8 cellular contexts compared by ENCODE assay signal in the genomic region with DNA sequence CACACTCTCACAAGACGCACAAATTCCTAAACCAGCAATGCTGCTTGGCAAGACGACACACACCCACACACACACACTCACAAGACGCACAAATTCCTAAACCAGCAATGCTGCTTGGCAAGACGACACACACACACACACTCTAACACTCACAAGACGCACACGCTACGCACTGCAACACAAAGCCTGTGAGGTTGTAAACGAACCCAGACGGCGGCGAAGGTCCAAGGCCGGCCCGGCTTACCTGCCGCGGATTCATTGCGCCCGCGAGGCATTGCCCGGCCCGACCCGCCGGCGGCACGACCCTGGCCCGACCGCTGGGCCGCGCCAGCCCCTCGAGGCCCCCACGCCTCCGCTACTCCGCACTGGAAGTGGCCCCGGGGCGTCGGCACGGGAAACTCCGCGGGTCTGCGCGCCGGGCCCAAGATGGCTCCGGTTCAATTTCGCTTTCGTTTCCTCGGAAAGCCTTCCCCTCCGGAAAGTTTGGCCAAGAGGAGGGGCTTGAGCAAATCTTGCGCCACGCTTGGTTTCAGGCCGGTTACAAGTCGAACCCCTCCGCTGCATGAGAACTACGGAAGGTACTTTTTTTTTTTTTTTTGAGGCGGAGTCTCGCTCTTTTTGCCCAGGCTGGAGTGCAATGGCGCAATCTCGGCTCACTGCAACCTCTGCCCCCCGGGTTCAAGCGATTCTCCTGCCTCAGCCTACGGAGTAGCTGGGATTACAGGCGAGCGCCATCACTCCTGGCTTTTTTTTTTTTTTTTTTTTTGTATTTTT. TPM values are rescaled to one million over a fixed set of nuclear protein-coding genes. Genes with fewer than 3 reads are reported as not detected.
DNase-seq lines count a peak whose midpoint lies in the region; ATAC-seq and TF ChIP-seq lines count a peak whose summit lies in the region.

A gene with protein sequence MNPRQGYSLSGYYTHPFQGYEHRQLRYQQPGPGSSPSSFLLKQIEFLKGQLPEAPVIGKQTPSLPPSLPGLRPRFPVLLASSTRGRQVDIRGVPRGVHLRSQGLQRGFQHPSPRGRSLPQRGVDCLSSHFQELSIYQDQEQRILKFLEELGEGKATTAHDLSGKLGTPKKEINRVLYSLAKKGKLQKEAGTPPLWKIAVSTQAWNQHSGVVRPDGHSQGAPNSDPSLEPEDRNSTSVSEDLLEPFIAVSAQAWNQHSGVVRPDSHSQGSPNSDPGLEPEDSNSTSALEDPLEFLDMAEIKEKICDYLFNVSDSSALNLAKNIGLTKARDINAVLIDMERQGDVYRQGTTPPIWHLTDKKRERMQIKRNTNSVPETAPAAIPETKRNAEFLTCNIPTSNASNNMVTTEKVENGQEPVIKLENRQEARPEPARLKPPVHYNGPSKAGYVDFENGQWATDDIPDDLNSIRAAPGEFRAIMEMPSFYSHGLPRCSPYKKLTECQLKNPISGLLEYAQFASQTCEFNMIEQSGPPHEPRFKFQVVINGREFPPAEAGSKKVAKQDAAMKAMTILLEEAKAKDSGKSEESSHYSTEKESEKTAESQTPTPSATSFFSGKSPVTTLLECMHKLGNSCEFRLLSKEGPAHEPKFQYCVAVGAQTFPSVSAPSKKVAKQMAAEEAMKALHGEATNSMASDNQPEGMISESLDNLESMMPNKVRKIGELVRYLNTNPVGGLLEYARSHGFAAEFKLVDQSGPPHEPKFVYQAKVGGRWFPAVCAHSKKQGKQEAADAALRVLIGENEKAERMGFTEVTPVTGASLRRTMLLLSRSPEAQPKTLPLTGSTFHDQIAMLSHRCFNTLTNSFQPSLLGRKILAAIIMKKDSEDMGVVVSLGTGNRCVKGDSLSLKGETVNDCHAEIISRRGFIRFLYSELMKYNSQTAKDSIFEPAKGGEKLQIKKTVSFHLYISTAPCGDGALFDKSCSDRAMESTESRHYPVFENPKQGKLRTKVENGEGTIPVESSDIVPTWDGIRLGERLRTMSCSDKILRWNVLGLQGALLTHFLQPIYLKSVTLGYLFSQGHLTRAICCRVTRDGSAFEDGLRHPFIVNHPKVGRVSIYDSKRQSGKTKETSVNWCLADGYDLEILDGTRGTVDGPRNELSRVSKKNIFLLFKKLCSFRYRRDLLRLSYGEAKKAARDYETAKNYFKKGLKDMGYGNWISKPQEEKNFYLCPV (minus strand): TSS at position 439 of the 774 bp plus-strand sequence. CDS start 180 bp downstream, at position 259.

- peak within 1 kb of the TSS; percentile 90 to 99 for H3K27ac Mint-ChIP-seq in stimulated activated naive CD8-positive, alpha-beta T cell treated with anti-CD3 and anti-CD28 coated beads, Interleukin-15, amount 100 ng/mL, for 72 hours

- H3K9ac ChIP-seq in KMS-11, result peak within 1 kb of the TSS; percentile 96
- peak within 1 kb of the TSS; percentile 79 for H3K9ac ChIP-seq in neural cell (ENCODE audit: low read length)

- no peak for TF ChIP-seq EP300 in neural cell (conservative IDR thresholded peaks at IDR 0.05; ENCODE audit: poor library complexity, severe bottlenecking)

- H3K27ac ChIP-seq in KMS-11 (peak within 1 kb of the TSS; percentile 89), neural cell (ENCODE audit: low read length) (peak within 1 kb of the TSS; percentile 54)

- H3K9me2 ChIP-seq in neural cell (ENCODE audit: insufficient read depth, low read length), result no peaks in the 10 kb centered on the region

- peak; percentile 75 for ATAC-seq in GM21723 (IDR thresholded peaks at IDR 0.05; ENCODE audit: unreplicated experiment)
- ATAC-seq in stimulated activated naive CD8-positive, alpha-beta T cell treated with anti-CD3 and anti-CD28 coated beads, Interleukin-15, amount 100 ng/mL, for 72 hours, result peak; percentile 83

- H3K4me2 ChIP-seq in KMS-11 (peak within 1 kb of the TSS; percentile 96), neural cell (ENCODE audit: low read length) (peak within 1 kb of the TSS; percentile 75)

- H3K27me3 ChIP-seq in KMS-11 (ENCODE audit: insufficient read depth, low read depth), result no peaks in the 10 kb centered on the region
- no peaks in the 10 kb centered on the region for H3K27me3 ChIP-seq in neural cell (ENCODE audit: insufficient read depth, low read depth, low read length)

- H3K9me3 ChIP-seq in neural cell (ENCODE audit: low read length), result no peaks in the 10 kb centered on the region

- no peaks in the 10 kb centered on the region for H3K27me3 Mint-ChIP-seq in stimulated activated naive CD8-positive, alpha-beta T cell treated with anti-CD3 and anti-CD28 coated beads, Interleukin-15, amount 100 ng/mL, for 72 hours

- DNase-seq in DMS53 (lab: John Stamatoyannopoulos, UW) (peak; percentile 89), SHP77 (lab: John Stamatoyannopoulos, UW) (peak; percentile 56 to 65), fibroblast of the aortic adventitia (ENCODE audit: low read depth) (peak; percentile 99)
- DNase-seq in activated T-helper 9 cell treated with anti-CD3 and anti-CD28 coated beads, Interleukin-2, amount 50 U/mL, for 16 hours (ENCODE audit: low read depth), result peak; percentile 87
- DNase-seq in stimulated activated naive CD8-positive, alpha-beta T cell treated with anti-CD3 and anti-CD28 coated beads, Interleukin-15, amount 100 ng/mL, for 72 hours, result peak; percentile 90 to 95

- peak within 1 kb of the TSS; percentile 85 to 98 for H3K4me3 Mint-ChIP-seq in stimulated activated naive CD8-positive, alpha-beta T cell treated with anti-CD3 and anti-CD28 coated beads, Interleukin-15, amount 100 ng/mL, for 72 hours

- H2AFZ ChIP-seq in KMS-11 (ENCODE audit: low read depth), result peak within 1 kb of the TSS; percentile 72
- H2AFZ ChIP-seq in neural cell (ENCODE audit: low read depth, low read length), result peak within 1 kb of the TSS; percentile 58

- H3K79me2 ChIP-seq in KMS-11 (ENCODE audit: insufficient read depth, low read depth) (peaks cover 93% of the 10 kb centered on the region), neural cell (replicated peaks; ENCODE audit: insufficient read depth, low read length) (peaks cover 26% of the 10 kb centered on the region)

- H3K36me3 ChIP-seq in KMS-11 (ENCODE audit: insufficient read depth), result no peaks in the 10 kb centered on the region; the same call in 1 of the 2 replicates
- H3K36me3 ChIP-seq in neural cell (ENCODE audit: insufficient read depth, low read length), result no peaks in the 10 kb centered on the region

- TF ChIP-seq RAD21 in neural cell (conservative IDR thresholded peaks at IDR 0.05), result no peak

- H3K4me3 ChIP-seq in KMS-11 (IDR thresholded peaks at IDR 0.05; ENCODE audit: insufficient read depth, low read depth, low read length), result peak within 1 kb of the TSS; percentile 100
- H3K4me3 ChIP-seq in fibroblast of the aortic adventitia (ENCODE audit: low read depth, low read length), result peak within 1 kb of the TSS; percentile 85
- H3K4me3 ChIP-seq in neural cell (ENCODE audit: low read length), result peak within 1 kb of the TSS; percentile 73

- H3F3A ChIP-seq in neural cell (ENCODE audit: insufficient read depth, low read length, poor library complexity, severe bottlenecking), result no peaks in the 10 kb centered on the region

- H3K9me3 Mint-ChIP-seq in stimulated activated naive CD8-positive, alpha-beta T cell treated with anti-CD3 and anti-CD28 coated beads, Interleukin-15, amount 100 ng/mL, for 72 hours, result no peaks in the 10 kb centered on the region

- TF ChIP-seq CTCF in KMS-11 (conservative IDR thresholded peaks at IDR 0.05; ENCODE audit: low read depth, low read length) (peak; percentile 28), fibroblast of the aortic adventitia (IDR thresholded peaks at IDR 0.05; ENCODE audit: insufficient read depth, low read length) (no peak), neural cell (IDR thresholded peaks at IDR 0.05; ENCODE audit: poor library complexity, severe bottlenecking) (no peak)

- H4K20me1 ChIP-seq in KMS-11 (ENCODE audit: insufficient read depth) (peaks cover 26% of the 10 kb centered on the region), neural cell (ENCODE audit: insufficient read depth) (no peaks in the 10 kb centered on the region)

- H3K4me1 ChIP-seq in KMS-11 (ENCODE audit: low read depth, poor library complexity, severe bottlenecking), result peaks cover 85% of the 10 kb centered on the region

- H3K4me1 Mint-ChIP-seq in stimulated activated naive CD8-positive, alpha-beta T cell treated with anti-CD3 and anti-CD28 coated beads, Interleukin-15, amount 100 ng/mL, for 72 hours, result peaks cover 84% of the 10 kb centered on the region

TF ChIP-seq in neural cell, 6 proteins besides CTCF, POLR2A, EP300 and RAD21:
- no peak for TF ChIP-seq EZH2 (IDR thresholded peaks at IDR 0.05; ENCODE audit: borderline replicate concordance, insufficient read depth, low read length, poor library complexity, severe bottlenecking)
- TF ChIP-seq, protein P1, sequence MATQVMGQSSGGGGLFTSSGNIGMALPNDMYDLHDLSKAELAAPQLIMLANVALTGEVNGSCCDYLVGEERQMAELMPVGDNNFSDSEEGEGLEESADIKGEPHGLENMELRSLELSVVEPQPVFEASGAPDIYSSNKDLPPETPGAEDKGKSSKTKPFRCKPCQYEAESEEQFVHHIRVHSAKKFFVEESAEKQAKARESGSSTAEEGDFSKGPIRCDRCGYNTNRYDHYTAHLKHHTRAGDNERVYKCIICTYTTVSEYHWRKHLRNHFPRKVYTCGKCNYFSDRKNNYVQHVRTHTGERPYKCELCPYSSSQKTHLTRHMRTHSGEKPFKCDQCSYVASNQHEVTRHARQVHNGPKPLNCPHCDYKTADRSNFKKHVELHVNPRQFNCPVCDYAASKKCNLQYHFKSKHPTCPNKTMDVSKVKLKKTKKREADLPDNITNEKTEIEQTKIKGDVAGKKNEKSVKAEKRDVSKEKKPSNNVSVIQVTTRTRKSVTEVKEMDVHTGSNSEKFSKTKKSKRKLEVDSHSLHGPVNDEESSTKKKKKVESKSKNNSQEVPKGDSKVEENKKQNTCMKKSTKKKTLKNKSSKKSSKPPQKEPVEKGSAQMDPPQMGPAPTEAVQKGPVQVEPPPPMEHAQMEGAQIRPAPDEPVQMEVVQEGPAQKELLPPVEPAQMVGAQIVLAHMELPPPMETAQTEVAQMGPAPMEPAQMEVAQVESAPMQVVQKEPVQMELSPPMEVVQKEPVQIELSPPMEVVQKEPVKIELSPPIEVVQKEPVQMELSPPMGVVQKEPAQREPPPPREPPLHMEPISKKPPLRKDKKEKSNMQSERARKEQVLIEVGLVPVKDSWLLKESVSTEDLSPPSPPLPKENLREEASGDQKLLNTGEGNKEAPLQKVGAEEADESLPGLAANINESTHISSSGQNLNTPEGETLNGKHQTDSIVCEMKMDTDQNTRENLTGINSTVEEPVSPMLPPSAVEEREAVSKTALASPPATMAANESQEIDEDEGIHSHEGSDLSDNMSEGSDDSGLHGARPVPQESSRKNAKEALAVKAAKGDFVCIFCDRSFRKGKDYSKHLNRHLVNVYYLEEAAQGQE (IDR thresholded peaks at IDR 0.05; ENCODE audit: borderline replicate concordance), result no peak
- peak; percentile 51 for TF ChIP-seq MXI1 (conservative IDR thresholded peaks at IDR 0.05; ENCODE audit: poor library complexity, severe bottlenecking)
- TF ChIP-seq POLR2AphosphoS5 (IDR thresholded peaks at IDR 0.05), result peak; percentile 52
- peak; percentile 54 for TF ChIP-seq TAF1 (IDR thresholded peaks at IDR 0.05; ENCODE audit: low read depth)

RNA-seq across cellular contexts. Expression of the gene that starts here (rescaled TPM):
- 114 and 115 TPM in 2 replicates for total RNA-seq in fibroblast of the aortic adventitia (ENCODE audit: low replicate concordance)
- polyA plus RNA-seq in neural cell, result 51.4 and 59.3 TPM in 2 replicates
- polyA minus RNA-seq in neural cell, result 136 and 139 TPM in 2 replicates

Comparison
In these comparisons a context has a peak if more than half of its experiments do, and no peak if none do; other contexts are left out.
1. Peak in every context shown above with its lines: DNase-seq, ATAC-seq, H3K4me3 ChIP-seq and H3K27ac ChIP-seq.